8 cellular contexts compared by ENCODE assay signal in genomic region chrX:135050603-135051002, GRCh38. TPM values are rescaled to one million over a fixed set of nuclear protein-coding genes. Genes with fewer than 3 reads are reported as not detected.
DNase-seq lines count a peak whose midpoint lies in the region; ATAC-seq and TF ChIP-seq lines count a peak whose summit lies in the region.

No MANE protein-coding gene starts in this region.

- no peaks in the 10 kb centered on the region for H3K36me3 ChIP-seq in BE2C

- H3K4me3 ChIP-seq in BE2C (ENCODE audit: low read depth, low read length) (peak overlapping the region; percentile 63), LNCaP clone FGC (ENCODE audit: low read depth, low read length) (peak overlapping the region; percentile 66; the same call in 1 of the 2 replicates), coronary artery (peak overlapping the region; percentile 78)

- DNase-seq in BE2C (no peak), LNCaP clone FGC (ENCODE audit: low read depth) (no peak), coronary artery (ENCODE audit: low spot score) (no peak), hypothalamus (lab: John Stamatoyannopoulos, UW) (no peak)
- DNase-seq in natural killer cell treated with Interleukin-12 subunit alpha and Interleukin-12 subunit beta and Interleukin-15 and Interleukin-18, amount 100 ng/mL, for 72 hours (ENCODE audit: low spot score): no peak

- H3K9me3 Mint-ChIP-seq in natural killer cell treated with Interleukin-12 subunit alpha and Interleukin-12 subunit beta and Interleukin-15 and Interleukin-18, amount 100 ng/mL, for 72 hours: no peaks in the 10 kb centered on the region

- H3K27ac Mint-ChIP-seq in natural killer cell treated with Interleukin-12 subunit alpha and Interleukin-12 subunit beta and Interleukin-15 and Interleukin-18, amount 100 ng/mL, for 72 hours: peak overlapping the region; percentile 78 to 85

- no peaks in the 10 kb centered on the region for H3K27me3 ChIP-seq in BE2C

- H3K27me3 Mint-ChIP-seq in natural killer cell treated with Interleukin-12 subunit alpha and Interleukin-12 subunit beta and Interleukin-15 and Interleukin-18, amount 100 ng/mL, for 72 hours: peaks cover 0 to 11% of the 10 kb centered on the region in 2 donors

- no peaks in the 10 kb centered on the region for H3K4me1 ChIP-seq in BE2C

- H3K27ac ChIP-seq in coronary artery: no peak overlapping the region

- H3K4me3 Mint-ChIP-seq in natural killer cell treated with Interleukin-12 subunit alpha and Interleukin-12 subunit beta and Interleukin-15 and Interleukin-18, amount 100 ng/mL, for 72 hours: peak overlapping the region; percentile 99

- H3K36me3 Mint-ChIP-seq in natural killer cell treated with Interleukin-12 subunit alpha and Interleukin-12 subunit beta and Interleukin-15 and Interleukin-18, amount 100 ng/mL, for 72 hours: peaks cover 6% of the 10 kb centered on the region

- no peak for TF ChIP-seq CTCF in BE2C (IDR thresholded peaks at IDR 0.05; ENCODE audit: low read depth, low read length)
- TF ChIP-seq CTCF in LNCaP clone FGC (IDR thresholded peaks at IDR 0.05; ENCODE audit: control insufficient read depth, extremely low read depth, insufficient read depth): no peak
- TF ChIP-seq CTCF in coronary artery (IDR thresholded peaks at IDR 0.05): no peak

- H3K4me1 Mint-ChIP-seq in natural killer cell treated with Interleukin-12 subunit alpha and Interleukin-12 subunit beta and Interleukin-15 and Interleukin-18, amount 100 ng/mL, for 72 hours (ENCODE audit: low read depth in 2 of 2): peaks cover 12 to 18% of the 10 kb centered on the region in 2 donors

- H3K9me3 ChIP-seq in BE2C: no peaks in the 10 kb centered on the region

- no peak for ATAC-seq in natural killer cell treated with Interleukin-12 subunit alpha and Interleukin-12 subunit beta and Interleukin-15 and Interleukin-18, amount 100 ng/mL, for 72 hours
- ATAC-seq in GM19463 (IDR thresholded peaks at IDR 0.05; ENCODE audit: unreplicated experiment) (no peak), GM18517 (IDR thresholded peaks at IDR 0.05; ENCODE audit: unreplicated experiment) (no peak), HG02981 (IDR thresholded peaks at IDR 0.05; ENCODE audit: unreplicated experiment) (no peak)

RNA-seq across cellular contexts. Expression of gene RTL8A, which starts 1.3 kb away (rescaled TPM):
- 184 TPM for polyA plus RNA-seq in BE2C (2012; ENCODE audit: insufficient read depth, insufficient read length, low read depth)
- 10 to 100 TPM; 11.1 to 18.3 TPM for total RNA-seq in natural killer cell treated with Interleukin-12 subunit alpha and Interleukin-12 subunit beta and Interleukin-15 and Interleukin-18, amount 100 ng/mL, for 72 hours

RNA-seq across cellular contexts. Expression of gene RTL8C, which starts 18.4 kb away (rescaled TPM):
- 235 TPM for polyA plus RNA-seq in BE2C (2012; ENCODE audit: insufficient read depth, insufficient read length, low read depth)
- 10 to 100 TPM; 35.0 to 44.2 TPM for total RNA-seq in natural killer cell treated with Interleukin-12 subunit alpha and Interleukin-12 subunit beta and Interleukin-15 and Interleukin-18, amount 100 ng/mL, for 72 hours

RNA-seq across cellular contexts. Expression of gene RTL8B, which starts 28.3 kb away (rescaled TPM):
- polyA plus RNA-seq in BE2C (2012; ENCODE audit: insufficient read depth, insufficient read length, low read depth): 31.5 TPM
- 1 to 10 TPM in 1 of 2 donors, under 1 TPM in 1; 0.47 to 1.9 TPM for total RNA-seq in natural killer cell treated with Interleukin-12 subunit alpha and Interleukin-12 subunit beta and Interleukin-15 and Interleukin-18, amount 100 ng/mL, for 72 hours

RNA-seq across cellular contexts. Expression of gene SMIM10L2B, which starts 47.9 kb away (rescaled TPM):
- polyA plus RNA-seq in BE2C (2012; ENCODE audit: insufficient read depth, insufficient read length, low read depth): not detected
- total RNA-seq in natural killer cell treated with Interleukin-12 subunit alpha and Interleukin-12 subunit beta and Interleukin-15 and Interleukin-18, amount 100 ng/mL, for 72 hours: not detected

RNA-seq across cellular contexts. Expression of gene SMIM10, which starts 59.8 kb away (rescaled TPM):
- 5.6 TPM for polyA plus RNA-seq in BE2C (2012; ENCODE audit: insufficient read depth, insufficient read length, low read depth)
- 1 to 10 TPM; 1.4 to 2.5 TPM for total RNA-seq in natural killer cell treated with Interleukin-12 subunit alpha and Interleukin-12 subunit beta and Interleukin-15 and Interleukin-18, amount 100 ng/mL, for 72 hours
